ENCODE assay signal across 13 cellular contexts in the genomic region with DNA sequence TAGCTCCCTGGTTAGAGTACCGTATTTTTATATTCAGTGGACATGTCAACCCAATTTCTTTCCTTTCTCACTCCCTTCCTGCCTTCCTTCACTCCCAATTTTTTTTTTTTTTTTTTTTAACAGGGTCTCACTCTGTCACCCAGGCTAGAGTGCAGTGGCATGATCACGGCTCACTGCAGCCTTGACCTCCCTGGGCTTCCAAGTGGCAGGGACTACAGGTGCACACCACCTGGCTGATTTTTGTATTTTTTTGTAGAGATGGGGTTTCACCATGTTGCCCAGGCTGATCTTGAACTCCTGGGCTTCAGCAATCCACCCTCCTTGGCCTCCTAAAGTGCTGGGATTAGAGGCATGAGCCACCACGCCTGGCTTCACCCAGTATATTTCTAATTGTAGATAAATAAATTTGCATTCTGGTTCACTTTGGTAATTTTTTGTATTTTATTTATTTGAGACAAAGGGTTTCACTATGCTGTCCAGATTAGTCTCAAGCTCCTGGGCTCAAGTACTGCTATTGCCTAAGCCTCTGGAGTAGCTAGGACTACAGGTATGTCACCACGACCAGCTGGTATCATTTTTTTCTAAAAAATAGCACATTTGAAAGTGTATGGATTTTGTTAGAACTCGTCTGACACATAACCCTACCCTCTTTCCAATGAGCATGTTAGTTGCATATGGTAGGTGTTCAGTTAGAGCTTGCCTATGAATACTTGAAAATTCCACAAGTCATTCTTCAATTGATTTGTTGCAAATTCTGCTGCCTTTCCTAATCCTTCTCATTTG. TPM values are rescaled to one million over a fixed set of nuclear protein-coding genes. Genes with fewer than 3 reads are reported as not detected.
DNase-seq lines count a peak whose midpoint lies in the region; ATAC-seq, FAIRE-seq and TF ChIP-seq lines count a peak whose summit lies in the region.
"Had no signal": no experiment of that assay in that cellular context is flagged by ENCODE, and none has a peak within 500 bp of the region (broad histone marks: within the 10 kb centered on the region; RNA-seq: fewer than 3 reads in every experiment).

No MANE protein-coding gene starts in this region.

- no peaks in the 10 kb centered on the region for H3K9me3 ChIP-seq in hepatocyte (ENCODE audit: low read depth)
- H3K9me3 ChIP-seq: sigmoid colon, SJCRH30, upper lobe of left lung had no signal

- no peak overlapping the region for H2AFZ ChIP-seq in hepatocyte

- no peak overlapping the region for H3K4me2 ChIP-seq in hepatocyte

- peaks cover 14% of the 10 kb centered on the region for H3K36me3 ChIP-seq in hepatocyte (replicated peaks; ENCODE audit: insufficient read depth, low read depth)

- 65% methylated on average over 5 of the region's 5 CpGs for WGBS in hepatocyte (ENCODE audit: low lambda C conversion rate, missing lambda C conversion rate)

- H3K27ac ChIP-seq in hepatocyte, result peak overlapping the region; percentile 31
- H3K27ac ChIP-seq: HL-60, SJCRH30, upper lobe of left lung had no signal

- no peaks in the 10 kb centered on the region for H3K9me2 ChIP-seq in hepatocyte (replicated peaks; ENCODE audit: insufficient read depth)

- no peak for FAIRE-seq in HTR-8/SVneo (lab: Jason Lieb, UNC)

- ATAC-seq in SK-N-SH treated with all-trans-retinoic acid at 6 μM for 48 hours, result peak; percentile 58

- no peaks in the 10 kb centered on the region for H3K27me3 ChIP-seq in hepatocyte
- H3K27me3 ChIP-seq: sigmoid colon, SJCRH30, upper lobe of left lung had no signal

- no peaks in the 10 kb centered on the region for H3K79me2 ChIP-seq in hepatocyte

- H4K20me1 ChIP-seq in hepatocyte (ENCODE audit: insufficient read depth, poor library complexity, severe bottlenecking), result peaks cover 36% of the 10 kb centered on the region

- H3K4me3 ChIP-seq in hepatocyte (no peak overlapping the region), skeletal muscle cell (ENCODE audit: low read depth, low read length) (no peak overlapping the region)
- H3K4me3 ChIP-seq: sigmoid colon, SJCRH30, upper lobe of left lung had no signal

- no peaks in the 10 kb centered on the region for H3K4me1 ChIP-seq in hepatocyte (ENCODE audit: insufficient read depth)
- H3K4me1 ChIP-seq: SJCRH30 had no signal

- no peak for TF ChIP-seq CTCF in hepatocyte (IDR thresholded peaks at IDR 0.05; ENCODE audit: poor library complexity)

- DNase-seq in NCI-H82 (lab: John Stamatoyannopoulos, UW) (peak; percentile 48), NCI-H82 treated with DMSO at 0.1 percent for 48 hours (lab: John Stamatoyannopoulos, UW; ENCODE audit: unreplicated experiment) (no peak), hepatocyte (ENCODE audit: low spot score) (no peak), skeletal muscle cell (ENCODE audit: low read depth) (peak; percentile 60), NCI-H748 (lab: John Stamatoyannopoulos, UW; ENCODE audit: unreplicated experiment) (no peak), NCI-H226 (no peak), HTR-8/SVneo (ENCODE audit: insufficient read length, low spot score) (no peak)
- DNase-seq: activated B cell treated with CpG ODN at 0.5 μM for 24 hours, sigmoid colon, upper lobe of left lung had no signal

TF ChIP-seq in SK-N-SH treated with all-trans-retinoic acid at 6 μM for 48 hours, 23 proteins besides CTCF, POLR2A, EP300 and RAD21:
- no peak for TF ChIP-seq TOX (CRISPR knock-in tag; IDR thresholded peaks at IDR 0.05; ENCODE audit: borderline replicate concordance)
- no peak for TF ChIP-seq ARNTL (CRISPR knock-in tag; IDR thresholded peaks at IDR 0.05; ENCODE audit: borderline replicate concordance, low read depth)
- no peak for TF ChIP-seq OSR1 (CRISPR knock-in tag; IDR thresholded peaks at IDR 0.05)
- TF ChIP-seq ZNF8 (CRISPR knock-in tag; IDR thresholded peaks at IDR 0.05), result no peak
- no peak for TF ChIP-seq TCF4 (CRISPR knock-in tag; IDR thresholded peaks at IDR 0.05; ENCODE audit: borderline replicate concordance)
- TF ChIP-seq ZFP3 (CRISPR knock-in tag; IDR thresholded peaks at IDR 0.05), result no peak
- TF ChIP-seq, protein P1, sequence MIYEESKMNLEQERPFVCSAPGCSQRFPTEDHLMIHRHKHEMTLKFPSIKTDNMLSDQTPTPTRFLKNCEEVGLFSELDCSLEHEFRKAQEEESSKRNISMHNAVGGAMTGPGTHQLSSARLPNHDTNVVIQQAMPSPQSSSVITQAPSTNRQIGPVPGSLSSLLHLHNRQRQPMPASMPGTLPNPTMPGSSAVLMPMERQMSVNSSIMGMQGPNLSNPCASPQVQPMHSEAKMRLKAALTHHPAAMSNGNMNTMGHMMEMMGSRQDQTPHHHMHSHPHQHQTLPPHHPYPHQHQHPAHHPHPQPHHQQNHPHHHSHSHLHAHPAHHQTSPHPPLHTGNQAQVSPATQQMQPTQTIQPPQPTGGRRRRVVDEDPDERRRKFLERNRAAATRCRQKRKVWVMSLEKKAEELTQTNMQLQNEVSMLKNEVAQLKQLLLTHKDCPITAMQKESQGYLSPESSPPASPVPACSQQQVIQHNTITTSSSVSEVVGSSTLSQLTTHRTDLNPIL (CRISPR knock-in tag; IDR thresholded peaks at IDR 0.05; ENCODE audit: low read depth), result no peak; the same call in 1 of the 2 replicates
- TF ChIP-seq, protein P2, sequence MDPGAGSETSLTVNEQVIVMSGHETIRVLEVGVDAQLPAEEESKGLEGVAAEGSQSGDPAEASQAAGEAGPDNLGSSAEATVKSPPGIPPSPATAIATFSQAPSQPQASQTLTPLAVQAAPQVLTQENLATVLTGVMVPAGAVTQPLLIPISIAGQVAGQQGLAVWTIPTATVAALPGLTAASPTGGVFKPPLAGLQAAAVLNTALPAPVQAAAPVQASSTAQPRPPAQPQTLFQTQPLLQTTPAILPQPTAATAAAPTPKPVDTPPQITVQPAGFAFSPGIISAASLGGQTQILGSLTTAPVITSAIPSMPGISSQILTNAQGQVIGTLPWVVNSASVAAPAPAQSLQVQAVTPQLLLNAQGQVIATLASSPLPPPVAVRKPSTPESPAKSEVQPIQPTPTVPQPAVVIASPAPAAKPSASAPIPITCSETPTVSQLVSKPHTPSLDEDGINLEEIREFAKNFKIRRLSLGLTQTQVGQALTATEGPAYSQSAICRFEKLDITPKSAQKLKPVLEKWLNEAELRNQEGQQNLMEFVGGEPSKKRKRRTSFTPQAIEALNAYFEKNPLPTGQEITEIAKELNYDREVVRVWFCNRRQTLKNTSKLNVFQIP (CRISPR knock-in tag; IDR thresholded peaks at IDR 0.05; ENCODE audit: borderline replicate concordance, low read depth), result no peak
- TF ChIP-seq ISL1 (CRISPR knock-in tag; IDR thresholded peaks at IDR 0.05), result no peak
- TF ChIP-seq BACH2 (CRISPR knock-in tag; IDR thresholded peaks at IDR 0.05; ENCODE audit: borderline replicate concordance), result no peak
- TF ChIP-seq ZNF565 (CRISPR knock-in tag; conservative IDR thresholded peaks at IDR 0.05; ENCODE audit: low read depth), result no peak
- TF ChIP-seq ZC3H10 (CRISPR knock-in tag; IDR thresholded peaks at IDR 0.05), result no peak
- no peak for TF ChIP-seq GLIS3 (CRISPR knock-in tag; IDR thresholded peaks at IDR 0.05)
- no peak for TF ChIP-seq RARB (CRISPR knock-in tag; IDR thresholded peaks at IDR 0.05)
- no peak for TF ChIP-seq PPARA (CRISPR knock-in tag; IDR thresholded peaks at IDR 0.05; ENCODE audit: borderline replicate concordance)
- TF ChIP-seq, protein P3, sequence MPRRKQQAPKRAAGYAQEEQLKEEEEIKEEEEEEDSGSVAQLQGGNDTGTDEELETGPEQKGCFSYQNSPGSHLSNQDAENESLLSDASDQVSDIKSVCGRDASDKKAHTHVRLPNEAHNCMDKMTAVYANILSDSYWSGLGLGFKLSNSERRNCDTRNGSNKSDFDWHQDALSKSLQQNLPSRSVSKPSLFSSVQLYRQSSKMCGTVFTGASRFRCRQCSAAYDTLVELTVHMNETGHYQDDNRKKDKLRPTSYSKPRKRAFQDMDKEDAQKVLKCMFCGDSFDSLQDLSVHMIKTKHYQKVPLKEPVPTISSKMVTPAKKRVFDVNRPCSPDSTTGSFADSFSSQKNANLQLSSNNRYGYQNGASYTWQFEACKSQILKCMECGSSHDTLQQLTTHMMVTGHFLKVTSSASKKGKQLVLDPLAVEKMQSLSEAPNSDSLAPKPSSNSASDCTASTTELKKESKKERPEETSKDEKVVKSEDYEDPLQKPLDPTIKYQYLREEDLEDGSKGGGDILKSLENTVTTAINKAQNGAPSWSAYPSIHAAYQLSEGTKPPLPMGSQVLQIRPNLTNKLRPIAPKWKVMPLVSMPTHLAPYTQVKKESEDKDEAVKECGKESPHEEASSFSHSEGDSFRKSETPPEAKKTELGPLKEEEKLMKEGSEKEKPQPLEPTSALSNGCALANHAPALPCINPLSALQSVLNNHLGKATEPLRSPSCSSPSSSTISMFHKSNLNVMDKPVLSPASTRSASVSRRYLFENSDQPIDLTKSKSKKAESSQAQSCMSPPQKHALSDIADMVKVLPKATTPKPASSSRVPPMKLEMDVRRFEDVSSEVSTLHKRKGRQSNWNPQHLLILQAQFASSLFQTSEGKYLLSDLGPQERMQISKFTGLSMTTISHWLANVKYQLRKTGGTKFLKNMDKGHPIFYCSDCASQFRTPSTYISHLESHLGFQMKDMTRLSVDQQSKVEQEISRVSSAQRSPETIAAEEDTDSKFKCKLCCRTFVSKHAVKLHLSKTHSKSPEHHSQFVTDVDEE (CRISPR knock-in tag; IDR thresholded peaks at IDR 0.05), result no peak

RNA-seq across cellular contexts. Expression of a gene that starts 15.7 kb away (rescaled TPM):
- total RNA-seq in hepatocyte, result 372 and 373 TPM in 2 replicates
- polyA plus RNA-seq in hepatocyte, result 139 and 144 TPM in 2 replicates

Comparison
In these comparisons a context has a peak if more than half of its experiments do, and no peak if none do; other contexts are left out.
1. DNase-seq: peak in NCI-H82 (single experiment) and skeletal muscle cell (single experiment); none in NCI-H82 treated with DMSO at 0.1 percent for 48 hours (single experiment), hepatocyte (single experiment), NCI-H748 (single experiment), NCI-H226 (single experiment) and HTR-8/SVneo (single experiment).